ENCODE assay signal across 1 cellular context in genomic region chr14:64542839-64543207, GRCh38.
TF ChIP-seq lines count a peak whose summit lies in the region.

No MANE protein-coding gene starts in this region.

TF ChIP-seq in H1, 55 proteins besides CTCF, POLR2A, EP300 and RAD21:
- TF ChIP-seq, protein P1, sequence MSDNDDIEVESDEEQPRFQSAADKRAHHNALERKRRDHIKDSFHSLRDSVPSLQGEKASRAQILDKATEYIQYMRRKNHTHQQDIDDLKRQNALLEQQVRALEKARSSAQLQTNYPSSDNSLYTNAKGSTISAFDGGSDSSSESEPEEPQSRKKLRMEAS (IDR thresholded peaks at IDR 0.05): no peak
- TF ChIP-seq SRF (IDR thresholded peaks at IDR 0.05; ENCODE audit: low read depth, low read length): no peak
- TF ChIP-seq JUN (IDR thresholded peaks at IDR 0.05; ENCODE audit: low read depth, low read length): no peak
- no peak for TF ChIP-seq TEAD4 (IDR thresholded peaks at IDR 0.05; ENCODE audit: low read depth, low read length)
- no peak for TF ChIP-seq RFX5 (IDR thresholded peaks at IDR 0.05; ENCODE audit: borderline replicate concordance, low read depth, low read length)
- no peak for TF ChIP-seq USF2 (IDR thresholded peaks at IDR 0.05; ENCODE audit: low read length)
- no peak for TF ChIP-seq SAP30 (IDR thresholded peaks at IDR 0.05; ENCODE audit: insufficient read depth, insufficient replicate concordance, low read length)
- no peak for TF ChIP-seq CBX5 (IDR thresholded peaks at IDR 0.05; ENCODE audit: low read depth, low read length)
- TF ChIP-seq GTF2F1 (IDR thresholded peaks at IDR 0.05; ENCODE audit: borderline replicate concordance, low read depth, low read length): no peak
- no peak for TF ChIP-seq SP4 (IDR thresholded peaks at IDR 0.05; ENCODE audit: low read length)
- no peak for TF ChIP-seq POU5F1 (IDR thresholded peaks at IDR 0.05; ENCODE audit: low read depth, low read length)
- TF ChIP-seq CBX8 (IDR thresholded peaks at IDR 0.05; ENCODE audit: borderline replicate concordance, low read depth, low read length): no peak
- TF ChIP-seq, protein P2, sequence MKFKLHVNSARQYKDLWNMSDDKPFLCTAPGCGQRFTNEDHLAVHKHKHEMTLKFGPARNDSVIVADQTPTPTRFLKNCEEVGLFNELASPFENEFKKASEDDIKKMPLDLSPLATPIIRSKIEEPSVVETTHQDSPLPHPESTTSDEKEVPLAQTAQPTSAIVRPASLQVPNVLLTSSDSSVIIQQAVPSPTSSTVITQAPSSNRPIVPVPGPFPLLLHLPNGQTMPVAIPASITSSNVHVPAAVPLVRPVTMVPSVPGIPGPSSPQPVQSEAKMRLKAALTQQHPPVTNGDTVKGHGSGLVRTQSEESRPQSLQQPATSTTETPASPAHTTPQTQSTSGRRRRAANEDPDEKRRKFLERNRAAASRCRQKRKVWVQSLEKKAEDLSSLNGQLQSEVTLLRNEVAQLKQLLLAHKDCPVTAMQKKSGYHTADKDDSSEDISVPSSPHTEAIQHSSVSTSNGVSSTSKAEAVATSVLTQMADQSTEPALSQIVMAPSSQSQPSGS (IDR thresholded peaks at IDR 0.05; ENCODE audit: low read length): no peak
- TF ChIP-seq YY1 (IDR thresholded peaks at IDR 0.05; ENCODE audit: low read depth, low read length): no peak
- TF ChIP-seq SP2 (IDR thresholded peaks at IDR 0.05; ENCODE audit: low read length): no peak
- no peak for TF ChIP-seq NANOG (IDR thresholded peaks at IDR 0.05; ENCODE audit: insufficient read depth, low read depth, low read length, poor library complexity, severe bottlenecking)
- TF ChIP-seq E2F6 (IDR thresholded peaks at IDR 0.05): no peak
